1 cellular context compared by ENCODE assay signal in the genomic region with DNA sequence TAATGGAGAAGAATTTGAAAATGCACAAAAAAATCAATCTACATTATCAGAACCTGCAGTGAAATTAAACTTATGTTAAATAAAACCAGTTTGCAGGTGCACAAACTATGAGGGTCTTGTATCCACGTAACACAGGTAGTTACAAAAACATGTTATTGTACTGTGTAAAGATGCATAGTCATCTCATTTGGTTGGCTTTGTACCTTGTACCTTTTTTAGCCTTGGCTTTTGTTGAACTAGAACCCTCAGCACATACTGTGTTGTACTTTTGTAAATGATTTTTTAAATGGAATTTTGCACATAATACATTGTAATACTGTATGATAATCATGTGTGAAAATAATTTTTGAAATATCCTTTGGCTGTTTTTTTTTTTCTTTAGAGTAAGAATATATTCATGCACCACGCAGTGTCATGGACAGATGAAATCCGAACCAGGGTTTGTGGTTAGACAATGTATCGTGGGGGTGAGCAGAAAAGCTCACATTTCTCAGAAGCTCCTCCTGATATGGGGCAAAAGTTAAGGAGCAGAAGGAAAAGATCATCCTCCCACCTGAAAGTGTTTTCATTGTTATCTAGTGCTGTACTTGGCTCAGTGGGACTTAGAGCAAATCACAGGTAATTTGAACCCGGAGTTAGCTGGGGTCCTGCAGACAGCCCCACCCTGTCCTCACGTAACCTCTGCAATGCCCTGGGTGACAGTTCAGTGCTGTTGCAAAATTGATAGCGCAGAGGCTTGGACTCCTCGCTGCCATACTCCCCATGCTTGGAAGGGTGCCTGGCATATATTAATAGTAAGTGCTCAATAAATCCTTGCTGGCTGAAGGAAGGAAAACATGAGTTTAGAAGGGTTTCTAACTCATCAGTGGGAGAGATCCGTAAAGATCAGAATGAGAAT.
TF ChIP-seq lines count a peak whose summit lies in the region.

No MANE protein-coding gene starts in this region.

TF ChIP-seq in HEK293, 187 proteins besides CTCF, POLR2A, EP300 and RAD21 (continued from another document and continues in another):
- TF ChIP-seq, protein P1, sequence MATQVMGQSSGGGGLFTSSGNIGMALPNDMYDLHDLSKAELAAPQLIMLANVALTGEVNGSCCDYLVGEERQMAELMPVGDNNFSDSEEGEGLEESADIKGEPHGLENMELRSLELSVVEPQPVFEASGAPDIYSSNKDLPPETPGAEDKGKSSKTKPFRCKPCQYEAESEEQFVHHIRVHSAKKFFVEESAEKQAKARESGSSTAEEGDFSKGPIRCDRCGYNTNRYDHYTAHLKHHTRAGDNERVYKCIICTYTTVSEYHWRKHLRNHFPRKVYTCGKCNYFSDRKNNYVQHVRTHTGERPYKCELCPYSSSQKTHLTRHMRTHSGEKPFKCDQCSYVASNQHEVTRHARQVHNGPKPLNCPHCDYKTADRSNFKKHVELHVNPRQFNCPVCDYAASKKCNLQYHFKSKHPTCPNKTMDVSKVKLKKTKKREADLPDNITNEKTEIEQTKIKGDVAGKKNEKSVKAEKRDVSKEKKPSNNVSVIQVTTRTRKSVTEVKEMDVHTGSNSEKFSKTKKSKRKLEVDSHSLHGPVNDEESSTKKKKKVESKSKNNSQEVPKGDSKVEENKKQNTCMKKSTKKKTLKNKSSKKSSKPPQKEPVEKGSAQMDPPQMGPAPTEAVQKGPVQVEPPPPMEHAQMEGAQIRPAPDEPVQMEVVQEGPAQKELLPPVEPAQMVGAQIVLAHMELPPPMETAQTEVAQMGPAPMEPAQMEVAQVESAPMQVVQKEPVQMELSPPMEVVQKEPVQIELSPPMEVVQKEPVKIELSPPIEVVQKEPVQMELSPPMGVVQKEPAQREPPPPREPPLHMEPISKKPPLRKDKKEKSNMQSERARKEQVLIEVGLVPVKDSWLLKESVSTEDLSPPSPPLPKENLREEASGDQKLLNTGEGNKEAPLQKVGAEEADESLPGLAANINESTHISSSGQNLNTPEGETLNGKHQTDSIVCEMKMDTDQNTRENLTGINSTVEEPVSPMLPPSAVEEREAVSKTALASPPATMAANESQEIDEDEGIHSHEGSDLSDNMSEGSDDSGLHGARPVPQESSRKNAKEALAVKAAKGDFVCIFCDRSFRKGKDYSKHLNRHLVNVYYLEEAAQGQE (tag by site-specific recombination; IDR thresholded peaks at IDR 0.05) = no peak
- no peak for TF ChIP-seq ZNF654 (tag by site-specific recombination; IDR thresholded peaks at IDR 0.05; ENCODE audit: low read depth)
- no peak for TF ChIP-seq MEIS1 (CRISPR knock-in tag; IDR thresholded peaks at IDR 0.05; ENCODE audit: borderline replicate concordance)
- TF ChIP-seq, protein P2, sequence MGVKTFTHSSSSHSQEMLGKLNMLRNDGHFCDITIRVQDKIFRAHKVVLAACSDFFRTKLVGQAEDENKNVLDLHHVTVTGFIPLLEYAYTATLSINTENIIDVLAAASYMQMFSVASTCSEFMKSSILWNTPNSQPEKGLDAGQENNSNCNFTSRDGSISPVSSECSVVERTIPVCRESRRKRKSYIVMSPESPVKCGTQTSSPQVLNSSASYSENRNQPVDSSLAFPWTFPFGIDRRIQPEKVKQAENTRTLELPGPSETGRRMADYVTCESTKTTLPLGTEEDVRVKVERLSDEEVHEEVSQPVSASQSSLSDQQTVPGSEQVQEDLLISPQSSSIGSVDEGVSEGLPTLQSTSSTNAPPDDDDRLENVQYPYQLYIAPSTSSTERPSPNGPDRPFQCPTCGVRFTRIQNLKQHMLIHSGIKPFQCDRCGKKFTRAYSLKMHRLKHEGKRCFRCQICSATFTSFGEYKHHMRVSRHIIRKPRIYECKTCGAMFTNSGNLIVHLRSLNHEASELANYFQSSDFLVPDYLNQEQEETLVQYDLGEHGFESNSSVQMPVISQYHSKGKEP (tag by site-specific recombination; IDR thresholded peaks at IDR 0.05) = peak; percentile 16; the same call in 1 of the 2 replicates
- peak; percentile 56; the same call in 1 of the 2 replicates for TF ChIP-seq KLF7 (tag by site-specific recombination; IDR thresholded peaks at IDR 0.05; ENCODE audit: borderline replicate concordance)
- TF ChIP-seq, protein P3, sequence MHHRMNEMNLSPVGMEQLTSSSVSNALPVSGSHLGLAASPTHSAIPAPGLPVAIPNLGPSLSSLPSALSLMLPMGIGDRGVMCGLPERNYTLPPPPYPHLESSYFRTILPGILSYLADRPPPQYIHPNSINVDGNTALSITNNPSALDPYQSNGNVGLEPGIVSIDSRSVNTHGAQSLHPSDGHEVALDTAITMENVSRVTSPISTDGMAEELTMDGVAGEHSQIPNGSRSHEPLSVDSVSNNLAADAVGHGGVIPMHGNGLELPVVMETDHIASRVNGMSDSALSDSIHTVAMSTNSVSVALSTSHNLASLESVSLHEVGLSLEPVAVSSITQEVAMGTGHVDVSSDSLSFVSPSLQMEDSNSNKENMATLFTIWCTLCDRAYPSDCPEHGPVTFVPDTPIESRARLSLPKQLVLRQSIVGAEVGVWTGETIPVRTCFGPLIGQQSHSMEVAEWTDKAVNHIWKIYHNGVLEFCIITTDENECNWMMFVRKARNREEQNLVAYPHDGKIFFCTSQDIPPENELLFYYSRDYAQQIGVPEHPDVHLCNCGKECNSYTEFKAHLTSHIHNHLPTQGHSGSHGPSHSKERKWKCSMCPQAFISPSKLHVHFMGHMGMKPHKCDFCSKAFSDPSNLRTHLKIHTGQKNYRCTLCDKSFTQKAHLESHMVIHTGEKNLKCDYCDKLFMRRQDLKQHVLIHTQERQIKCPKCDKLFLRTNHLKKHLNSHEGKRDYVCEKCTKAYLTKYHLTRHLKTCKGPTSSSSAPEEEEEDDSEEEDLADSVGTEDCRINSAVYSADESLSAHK (tag by site-specific recombination; IDR thresholded peaks at IDR 0.05) = 0 out of 2 replicates have a peak, but pooled peaks have one; percentile 43
- TF ChIP-seq ZNF248 (tag by site-specific recombination; IDR thresholded peaks at IDR 0.05) = no peak
- no peak for TF ChIP-seq ZNF623 (tag by site-specific recombination; IDR thresholded peaks at IDR 0.05)
- no peak for TF ChIP-seq HOXA7 (CRISPR knock-in tag; IDR thresholded peaks at IDR 0.05; ENCODE audit: borderline replicate concordance)
- no peak for TF ChIP-seq ZNF416 (tag by site-specific recombination; IDR thresholded peaks at IDR 0.05)
- TF ChIP-seq, protein P4, sequence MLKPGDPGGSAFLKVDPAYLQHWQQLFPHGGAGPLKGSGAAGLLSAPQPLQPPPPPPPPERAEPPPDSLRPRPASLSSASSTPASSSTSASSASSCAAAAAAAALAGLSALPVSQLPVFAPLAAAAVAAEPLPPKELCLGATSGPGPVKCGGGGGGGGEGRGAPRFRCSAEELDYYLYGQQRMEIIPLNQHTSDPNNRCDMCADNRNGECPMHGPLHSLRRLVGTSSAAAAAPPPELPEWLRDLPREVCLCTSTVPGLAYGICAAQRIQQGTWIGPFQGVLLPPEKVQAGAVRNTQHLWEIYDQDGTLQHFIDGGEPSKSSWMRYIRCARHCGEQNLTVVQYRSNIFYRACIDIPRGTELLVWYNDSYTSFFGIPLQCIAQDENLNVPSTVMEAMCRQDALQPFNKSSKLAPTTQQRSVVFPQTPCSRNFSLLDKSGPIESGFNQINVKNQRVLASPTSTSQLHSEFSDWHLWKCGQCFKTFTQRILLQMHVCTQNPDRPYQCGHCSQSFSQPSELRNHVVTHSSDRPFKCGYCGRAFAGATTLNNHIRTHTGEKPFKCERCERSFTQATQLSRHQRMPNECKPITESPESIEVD (tag by site-specific recombination; IDR thresholded peaks at IDR 0.05) = peak; percentile 65; the same call in 1 of the 2 replicates
- 0 out of 2 replicates have a peak, but pooled peaks have one; percentile 45 for TF ChIP-seq WT1 (tag by site-specific recombination; IDR thresholded peaks at IDR 0.05)
- TF ChIP-seq YY2 (tag by site-specific recombination; IDR thresholded peaks at IDR 0.05) = no peak
- no peak for TF ChIP-seq ZNF48 (tag by site-specific recombination; IDR thresholded peaks at IDR 0.05)
- TF ChIP-seq ZNF324 (tag by site-specific recombination; IDR thresholded peaks at IDR 0.05) = no peak
- TF ChIP-seq, protein P5, sequence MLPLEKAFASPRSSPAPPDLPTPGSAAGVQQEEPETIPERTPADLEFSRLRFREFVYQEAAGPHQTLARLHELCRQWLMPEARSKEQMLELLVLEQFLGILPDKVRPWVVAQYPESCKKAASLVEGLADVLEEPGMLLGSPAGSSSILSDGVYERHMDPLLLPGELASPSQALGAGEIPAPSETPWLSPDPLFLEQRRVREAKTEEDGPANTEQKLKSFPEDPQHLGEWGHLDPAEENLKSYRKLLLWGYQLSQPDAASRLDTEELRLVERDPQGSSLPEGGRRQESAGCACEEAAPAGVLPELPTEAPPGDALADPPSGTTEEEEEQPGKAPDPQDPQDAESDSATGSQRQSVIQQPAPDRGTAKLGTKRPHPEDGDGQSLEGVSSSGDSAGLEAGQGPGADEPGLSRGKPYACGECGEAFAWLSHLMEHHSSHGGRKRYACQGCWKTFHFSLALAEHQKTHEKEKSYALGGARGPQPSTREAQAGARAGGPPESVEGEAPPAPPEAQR (tag by site-specific recombination; IDR thresholded peaks at IDR 0.05) = no peak
- TF ChIP-seq, protein P6, sequence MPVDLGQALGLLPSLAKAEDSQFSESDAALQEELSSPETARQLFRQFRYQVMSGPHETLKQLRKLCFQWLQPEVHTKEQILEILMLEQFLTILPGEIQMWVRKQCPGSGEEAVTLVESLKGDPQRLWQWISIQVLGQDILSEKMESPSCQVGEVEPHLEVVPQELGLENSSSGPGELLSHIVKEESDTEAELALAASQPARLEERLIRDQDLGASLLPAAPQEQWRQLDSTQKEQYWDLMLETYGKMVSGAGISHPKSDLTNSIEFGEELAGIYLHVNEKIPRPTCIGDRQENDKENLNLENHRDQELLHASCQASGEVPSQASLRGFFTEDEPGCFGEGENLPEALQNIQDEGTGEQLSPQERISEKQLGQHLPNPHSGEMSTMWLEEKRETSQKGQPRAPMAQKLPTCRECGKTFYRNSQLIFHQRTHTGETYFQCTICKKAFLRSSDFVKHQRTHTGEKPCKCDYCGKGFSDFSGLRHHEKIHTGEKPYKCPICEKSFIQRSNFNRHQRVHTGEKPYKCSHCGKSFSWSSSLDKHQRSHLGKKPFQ (tag by site-specific recombination; IDR thresholded peaks at IDR 0.05) = no peak
- TF ChIP-seq, protein P7, sequence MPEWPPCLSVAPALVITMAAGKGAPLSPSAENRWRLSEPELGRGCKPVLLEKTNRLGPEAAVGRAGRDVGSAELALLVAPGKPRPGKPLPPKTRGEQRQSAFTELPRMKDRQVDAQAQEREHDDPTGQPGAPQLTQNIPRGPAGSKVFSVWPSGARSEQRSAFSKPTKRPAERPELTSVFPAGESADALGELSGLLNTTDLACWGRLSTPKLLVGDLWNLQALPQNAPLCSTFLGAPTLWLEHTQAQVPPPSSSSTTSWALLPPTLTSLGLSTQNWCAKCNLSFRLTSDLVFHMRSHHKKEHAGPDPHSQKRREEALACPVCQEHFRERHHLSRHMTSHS (tag by site-specific recombination; IDR thresholded peaks at IDR 0.05) = no peak
- TF ChIP-seq, protein P8, sequence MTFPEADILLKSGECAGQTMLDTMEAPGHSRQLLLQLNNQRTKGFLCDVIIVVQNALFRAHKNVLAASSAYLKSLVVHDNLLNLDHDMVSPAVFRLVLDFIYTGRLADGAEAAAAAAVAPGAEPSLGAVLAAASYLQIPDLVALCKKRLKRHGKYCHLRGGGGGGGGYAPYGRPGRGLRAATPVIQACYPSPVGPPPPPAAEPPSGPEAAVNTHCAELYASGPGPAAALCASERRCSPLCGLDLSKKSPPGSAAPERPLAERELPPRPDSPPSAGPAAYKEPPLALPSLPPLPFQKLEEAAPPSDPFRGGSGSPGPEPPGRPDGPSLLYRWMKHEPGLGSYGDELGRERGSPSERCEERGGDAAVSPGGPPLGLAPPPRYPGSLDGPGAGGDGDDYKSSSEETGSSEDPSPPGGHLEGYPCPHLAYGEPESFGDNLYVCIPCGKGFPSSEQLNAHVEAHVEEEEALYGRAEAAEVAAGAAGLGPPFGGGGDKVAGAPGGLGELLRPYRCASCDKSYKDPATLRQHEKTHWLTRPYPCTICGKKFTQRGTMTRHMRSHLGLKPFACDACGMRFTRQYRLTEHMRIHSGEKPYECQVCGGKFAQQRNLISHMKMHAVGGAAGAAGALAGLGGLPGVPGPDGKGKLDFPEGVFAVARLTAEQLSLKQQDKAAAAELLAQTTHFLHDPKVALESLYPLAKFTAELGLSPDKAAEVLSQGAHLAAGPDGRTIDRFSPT (tag by site-specific recombination; IDR thresholded peaks at IDR 0.05) = no peak
- peak; percentile 75 for TF ChIP-seq EGR2 (tag by site-specific recombination; IDR thresholded peaks at IDR 0.05; ENCODE audit: low read depth)
- TF ChIP-seq, protein P9, sequence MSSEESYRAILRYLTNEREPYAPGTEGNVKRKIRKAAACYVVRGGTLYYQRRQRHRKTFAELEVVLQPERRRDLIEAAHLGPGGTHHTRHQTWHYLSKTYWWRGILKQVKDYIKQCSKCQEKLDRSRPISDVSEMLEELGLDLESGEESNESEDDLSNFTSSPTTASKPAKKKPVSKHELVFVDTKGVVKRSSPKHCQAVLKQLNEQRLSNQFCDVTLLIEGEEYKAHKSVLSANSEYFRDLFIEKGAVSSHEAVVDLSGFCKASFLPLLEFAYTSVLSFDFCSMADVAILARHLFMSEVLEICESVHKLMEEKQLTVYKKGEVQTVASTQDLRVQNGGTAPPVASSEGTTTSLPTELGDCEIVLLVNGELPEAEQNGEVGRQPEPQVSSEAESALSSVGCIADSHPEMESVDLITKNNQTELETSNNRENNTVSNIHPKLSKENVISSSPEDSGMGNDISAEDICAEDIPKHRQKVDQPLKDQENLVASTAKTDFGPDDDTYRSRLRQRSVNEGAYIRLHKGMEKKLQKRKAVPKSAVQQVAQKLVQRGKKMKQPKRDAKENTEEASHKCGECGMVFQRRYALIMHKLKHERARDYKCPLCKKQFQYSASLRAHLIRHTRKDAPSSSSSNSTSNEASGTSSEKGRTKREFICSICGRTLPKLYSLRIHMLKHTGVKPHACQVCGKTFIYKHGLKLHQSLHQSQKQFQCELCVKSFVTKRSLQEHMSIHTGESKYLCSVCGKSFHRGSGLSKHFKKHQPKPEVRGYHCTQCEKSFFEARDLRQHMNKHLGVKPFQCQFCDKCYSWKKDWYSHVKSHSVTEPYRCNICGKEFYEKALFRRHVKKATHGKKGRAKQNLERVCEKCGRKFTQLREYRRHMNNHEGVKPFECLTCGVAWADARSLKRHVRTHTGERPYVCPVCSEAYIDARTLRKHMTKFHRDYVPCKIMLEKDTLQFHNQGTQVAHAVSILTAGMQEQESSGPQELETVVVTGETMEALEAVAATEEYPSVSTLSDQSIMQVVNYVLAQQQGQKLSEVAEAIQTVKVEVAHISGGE (tag by site-specific recombination; conservative IDR thresholded peaks at IDR 0.05; ENCODE audit: low read depth) = no peak
- no peak for TF ChIP-seq ZSCAN16 (tag by site-specific recombination; IDR thresholded peaks at IDR 0.05)
- TF ChIP-seq ZNF239 (tag by site-specific recombination; IDR thresholded peaks at IDR 0.05) = no peak
- peak; percentile 25; the same call in 1 of the 2 replicates for TF ChIP-seq IKZF3 (tag by site-specific recombination; IDR thresholded peaks at IDR 0.05)
- TF ChIP-seq ZFP37 (tag by site-specific recombination; IDR thresholded peaks at IDR 0.05) = no peak
- peak; percentile 97 for TF ChIP-seq ZNF664 (tag by site-specific recombination; IDR thresholded peaks at IDR 0.05)
